2 cellular contexts compared by ENCODE assay signal in genomic region chr11:117098269-117099231, GRCh38.
TF ChIP-seq lines count a peak whose summit lies in the region.

Gene SIK3, minus strand, starts transcription at chr11:117098428. Its CDS starts 13 bp downstream, at chr11:117098415.

TF ChIP-seq in A549, 52 proteins besides CTCF, POLR2A, EP300 and RAD21 (continued from another document):
- TF ChIP-seq, protein P1, sequence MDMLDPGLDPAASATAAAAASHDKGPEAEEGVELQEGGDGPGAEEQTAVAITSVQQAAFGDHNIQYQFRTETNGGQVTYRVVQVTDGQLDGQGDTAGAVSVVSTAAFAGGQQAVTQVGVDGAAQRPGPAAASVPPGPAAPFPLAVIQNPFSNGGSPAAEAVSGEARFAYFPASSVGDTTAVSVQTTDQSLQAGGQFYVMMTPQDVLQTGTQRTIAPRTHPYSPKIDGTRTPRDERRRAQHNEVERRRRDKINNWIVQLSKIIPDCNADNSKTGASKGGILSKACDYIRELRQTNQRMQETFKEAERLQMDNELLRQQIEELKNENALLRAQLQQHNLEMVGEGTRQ (IDR thresholded peaks at IDR 0.05), result peak; percentile 90
- peak; percentile 17; the same call in 1 of the 2 replicates for TF ChIP-seq PHF8 (IDR thresholded peaks at IDR 0.05; ENCODE audit: borderline replicate concordance, low read depth)
- TF ChIP-seq, protein P2, sequence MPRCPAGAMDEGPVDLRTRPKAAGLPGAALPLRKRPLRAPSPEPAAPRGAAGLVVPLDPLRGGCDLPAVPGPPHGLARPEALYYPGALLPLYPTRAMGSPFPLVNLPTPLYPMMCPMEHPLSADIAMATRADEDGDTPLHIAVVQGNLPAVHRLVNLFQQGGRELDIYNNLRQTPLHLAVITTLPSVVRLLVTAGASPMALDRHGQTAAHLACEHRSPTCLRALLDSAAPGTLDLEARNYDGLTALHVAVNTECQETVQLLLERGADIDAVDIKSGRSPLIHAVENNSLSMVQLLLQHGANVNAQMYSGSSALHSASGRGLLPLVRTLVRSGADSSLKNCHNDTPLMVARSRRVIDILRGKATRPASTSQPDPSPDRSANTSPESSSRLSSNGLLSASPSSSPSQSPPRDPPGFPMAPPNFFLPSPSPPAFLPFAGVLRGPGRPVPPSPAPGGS (IDR thresholded peaks at IDR 0.05), result peak; percentile 72
- no peak for TF ChIP-seq HOXB13 (CRISPR knock-in tag; IDR thresholded peaks at IDR 0.05; ENCODE audit: low read depth)
- peak; percentile 65; the same call in 1 of the 2 replicates for TF ChIP-seq RFX5 (IDR thresholded peaks at IDR 0.05)
- TF ChIP-seq JUN (IDR thresholded peaks at IDR 0.05), result peak; percentile 44 to 69; a peak in 1 of 5 replicates
- no peak for TF ChIP-seq KDM5A (IDR thresholded peaks at IDR 0.05)
- TF ChIP-seq MAX (IDR thresholded peaks at IDR 0.05), result peak; percentile 71
- peak; percentile 3; the same call in 1 of the 3 replicates for TF ChIP-seq SMC3 (IDR thresholded peaks at IDR 0.05)

TF ChIP-seq in WTC11, 78 proteins besides CTCF, POLR2A, EP300 and RAD21 (continued from another document and continues in another):
- no peak for TF ChIP-seq AFF4 (CRISPR knock-in tag; IDR thresholded peaks at IDR 0.05; ENCODE audit: borderline replicate concordance)
- TF ChIP-seq TEAD1 (CRISPR knock-in tag; IDR thresholded peaks at IDR 0.05), result no peak
- TF ChIP-seq KAT7 (CRISPR knock-in tag; IDR thresholded peaks at IDR 0.05; ENCODE audit: borderline replicate concordance), result no peak
- TF ChIP-seq, protein P1 (CRISPR knock-in tag; IDR thresholded peaks at IDR 0.05), result peak; percentile 96
- peak; percentile 7; the same call in 1 of the 2 replicates for TF ChIP-seq FOXP4 (CRISPR knock-in tag; IDR thresholded peaks at IDR 0.05)
- TF ChIP-seq HMGXB4 (CRISPR knock-in tag; IDR thresholded peaks at IDR 0.05), result peak; percentile 46; the same call in 1 of the 2 replicates
- TF ChIP-seq, protein P3, sequence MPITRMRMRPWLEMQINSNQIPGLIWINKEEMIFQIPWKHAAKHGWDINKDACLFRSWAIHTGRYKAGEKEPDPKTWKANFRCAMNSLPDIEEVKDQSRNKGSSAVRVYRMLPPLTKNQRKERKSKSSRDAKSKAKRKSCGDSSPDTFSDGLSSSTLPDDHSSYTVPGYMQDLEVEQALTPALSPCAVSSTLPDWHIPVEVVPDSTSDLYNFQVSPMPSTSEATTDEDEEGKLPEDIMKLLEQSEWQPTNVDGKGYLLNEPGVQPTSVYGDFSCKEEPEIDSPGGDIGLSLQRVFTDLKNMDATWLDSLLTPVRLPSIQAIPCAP (CRISPR knock-in tag; IDR thresholded peaks at IDR 0.05), result no peak
- TF ChIP-seq SP1 (CRISPR knock-in tag; conservative IDR thresholded peaks at IDR 0.05), result no peak
- no peak for TF ChIP-seq MXD4 (CRISPR knock-in tag; IDR thresholded peaks at IDR 0.05; ENCODE audit: borderline replicate concordance)
- no peak for TF ChIP-seq TCF7 (CRISPR knock-in tag; IDR thresholded peaks at IDR 0.05; ENCODE audit: low read depth)
- TF ChIP-seq E2F5 (CRISPR knock-in tag; IDR thresholded peaks at IDR 0.05), result 0 out of 2 replicates have a peak, but pooled peaks have one; percentile 60
- peak; percentile 58; the same call in 1 of the 2 replicates for TF ChIP-seq MAX (CRISPR knock-in tag; IDR thresholded peaks at IDR 0.05)
- TF ChIP-seq ZNF263 (CRISPR knock-in tag; IDR thresholded peaks at IDR 0.05; ENCODE audit: low read depth), result no peak
- no peak for TF ChIP-seq NR3C1 (CRISPR knock-in tag; conservative IDR thresholded peaks at IDR 0.05; ENCODE audit: low read depth)
- no peak for TF ChIP-seq ZMAT4 (CRISPR knock-in tag; IDR thresholded peaks at IDR 0.05)
- TF ChIP-seq, protein P4, sequence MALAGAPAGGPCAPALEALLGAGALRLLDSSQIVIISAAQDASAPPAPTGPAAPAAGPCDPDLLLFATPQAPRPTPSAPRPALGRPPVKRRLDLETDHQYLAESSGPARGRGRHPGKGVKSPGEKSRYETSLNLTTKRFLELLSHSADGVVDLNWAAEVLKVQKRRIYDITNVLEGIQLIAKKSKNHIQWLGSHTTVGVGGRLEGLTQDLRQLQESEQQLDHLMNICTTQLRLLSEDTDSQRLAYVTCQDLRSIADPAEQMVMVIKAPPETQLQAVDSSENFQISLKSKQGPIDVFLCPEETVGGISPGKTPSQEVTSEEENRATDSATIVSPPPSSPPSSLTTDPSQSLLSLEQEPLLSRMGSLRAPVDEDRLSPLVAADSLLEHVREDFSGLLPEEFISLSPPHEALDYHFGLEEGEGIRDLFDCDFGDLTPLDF (CRISPR knock-in tag; IDR thresholded peaks at IDR 0.05), result no peak
- TF ChIP-seq JAZF1 (CRISPR knock-in tag; IDR thresholded peaks at IDR 0.05), result no peak
- TF ChIP-seq SOX15 (CRISPR knock-in tag; IDR thresholded peaks at IDR 0.05), result no peak
- no peak for TF ChIP-seq ZNF512 (CRISPR knock-in tag; IDR thresholded peaks at IDR 0.05; ENCODE audit: borderline replicate concordance)
- TF ChIP-seq NR1H2 (CRISPR knock-in tag; IDR thresholded peaks at IDR 0.05), result no peak
- TF ChIP-seq ETV6 (CRISPR knock-in tag; IDR thresholded peaks at IDR 0.05), result 0 out of 2 replicates have a peak, but pooled peaks have one; percentile 47
- TF ChIP-seq, protein P5, sequence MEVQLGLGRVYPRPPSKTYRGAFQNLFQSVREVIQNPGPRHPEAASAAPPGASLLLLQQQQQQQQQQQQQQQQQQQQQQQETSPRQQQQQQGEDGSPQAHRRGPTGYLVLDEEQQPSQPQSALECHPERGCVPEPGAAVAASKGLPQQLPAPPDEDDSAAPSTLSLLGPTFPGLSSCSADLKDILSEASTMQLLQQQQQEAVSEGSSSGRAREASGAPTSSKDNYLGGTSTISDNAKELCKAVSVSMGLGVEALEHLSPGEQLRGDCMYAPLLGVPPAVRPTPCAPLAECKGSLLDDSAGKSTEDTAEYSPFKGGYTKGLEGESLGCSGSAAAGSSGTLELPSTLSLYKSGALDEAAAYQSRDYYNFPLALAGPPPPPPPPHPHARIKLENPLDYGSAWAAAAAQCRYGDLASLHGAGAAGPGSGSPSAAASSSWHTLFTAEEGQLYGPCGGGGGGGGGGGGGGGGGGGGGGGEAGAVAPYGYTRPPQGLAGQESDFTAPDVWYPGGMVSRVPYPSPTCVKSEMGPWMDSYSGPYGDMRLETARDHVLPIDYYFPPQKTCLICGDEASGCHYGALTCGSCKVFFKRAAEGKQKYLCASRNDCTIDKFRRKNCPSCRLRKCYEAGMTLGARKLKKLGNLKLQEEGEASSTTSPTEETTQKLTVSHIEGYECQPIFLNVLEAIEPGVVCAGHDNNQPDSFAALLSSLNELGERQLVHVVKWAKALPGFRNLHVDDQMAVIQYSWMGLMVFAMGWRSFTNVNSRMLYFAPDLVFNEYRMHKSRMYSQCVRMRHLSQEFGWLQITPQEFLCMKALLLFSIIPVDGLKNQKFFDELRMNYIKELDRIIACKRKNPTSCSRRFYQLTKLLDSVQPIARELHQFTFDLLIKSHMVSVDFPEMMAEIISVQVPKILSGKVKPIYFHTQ (CRISPR knock-in tag; IDR thresholded peaks at IDR 0.05), result no peak
